In the genomic region with DNA sequence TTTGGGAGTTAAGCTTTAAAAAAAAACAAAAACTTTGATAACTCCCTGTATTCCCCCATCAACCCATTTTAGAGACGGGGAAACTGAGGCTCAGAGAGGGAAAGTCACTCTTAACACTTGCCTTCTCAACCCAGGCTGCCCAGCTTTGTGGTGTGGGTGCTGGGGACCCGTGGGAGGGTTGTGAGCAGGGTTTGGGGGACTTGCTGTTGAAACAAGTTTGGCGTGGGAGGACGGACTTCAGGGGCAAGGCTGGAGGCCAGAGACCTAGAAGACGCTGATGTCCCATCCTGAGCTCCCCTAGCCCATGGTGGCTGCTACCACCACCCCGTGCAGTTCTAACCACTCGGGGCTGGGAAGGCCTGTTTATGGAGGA, we compare ENCODE assay signal across 7 cellular contexts. TPM values are rescaled to one million over a fixed set of nuclear protein-coding genes. Genes with fewer than 3 reads are reported as not detected.
A peak's percentile ranks its signal among the peaks of the same experiment; 100 is the strongest.
DNase-seq lines count a peak whose midpoint lies in the region; ATAC-seq and TF ChIP-seq lines count a peak whose summit lies in the region.

No MANE protein-coding gene starts in this region.

- no peak for TF ChIP-seq RAD21 in HCT116 (IDR thresholded peaks at IDR 0.05; ENCODE audit: low read depth)

- H2AFZ ChIP-seq in HCT116 (ENCODE audit: low read depth, low read length, poor library complexity, severe bottlenecking) = no peak overlapping the region

- POLR2A ChIA-PET in HCT116 (lab: Charles Lee) = interaction anchor here (1.0 kb wide), 1 partner anchor 19 kb away, joined by 4 read pairs; no protein-coding TSS in a partner anchor

- no peak overlapping the region for H3K27ac ChIP-seq in HCT116 (ENCODE audit: low read depth, low read length)
- H3K27ac ChIP-seq in spleen = peak overlapping the region in 6 of 8 donors; percentile 89 to 98 (median 93)

- H3K4me1 ChIP-seq in HCT116 (ENCODE audit: control insufficient read depth in 1 of 2, insufficient read depth in 2 of 2, low read length in 2 of 2) (peaks cover 7 to 21% of the 10 kb centered on the region in 2 experiments; a peak in 3 of 4 replicates), spleen (peaks cover 12 to 40% (median 32%) of the 10 kb centered on the region in 6 donors)

- H3K4me3 ChIP-seq in HCT116 (replicated peaks in 1 of 2; ENCODE audit: low read depth in 1 of 2, low read length in 2 of 2) (peak overlapping the region; percentile 11 to 100; a peak in 2 of 4 replicates), WI38 (ENCODE audit: low read depth, low read length) (peak overlapping the region; percentile 8; the same call in 1 of the 2 replicates), fibroblast of villous mesenchyme (ENCODE audit: low read depth, low read length) (peak overlapping the region; percentile 36), spleen (peak overlapping the region in 5 of 8 donors; percentile 93 to 100 (median 99))

- no peak for TF ChIP-seq CTCF in HCT116 (IDR thresholded peaks at IDR 0.05 in 2 of 3, conservative IDR thresholded peaks at IDR 0.05 in 1 of 3; ENCODE audit: borderline replicate concordance in 1 of 3, insufficient read depth in 1 of 3, low read depth in 2 of 3, low read length in 2 of 3)
- TF ChIP-seq CTCF in WI38 (IDR thresholded peaks at IDR 0.05; ENCODE audit: low read depth, low read length) = no peak
- no peak for TF ChIP-seq CTCF in fibroblast of villous mesenchyme (IDR thresholded peaks at IDR 0.05; ENCODE audit: insufficient read depth, low read depth, low read length)
- no peak for TF ChIP-seq CTCF in spleen (IDR thresholded peaks at IDR 0.05 in 8 of 11, conservative IDR thresholded peaks at IDR 0.05 in 3 of 11)

- H3K27me3 ChIP-seq in HCT116 (ENCODE audit: insufficient read depth, low read length) (no peaks in the 10 kb centered on the region), spleen (replicated peaks in 1 of 7) (no peaks in the 10 kb centered on the region)

- BruUV-seq in HCT116 (replicated peaks; lab: Mats Ljungman, UMichigan) = no TSS peak

- H3K9me2 ChIP-seq in HCT116 (ENCODE audit: insufficient read depth) = no peaks in the 10 kb centered on the region

- CTCF ChIA-PET in HCT116 (lab: Charles Lee) = no interaction called here

- ATAC-seq in HCT116 = no peak
- ATAC-seq in HG02885 (IDR thresholded peaks at IDR 0.05; ENCODE audit: poor library complexity, unreplicated experiment) = no peak

- TF ChIP-seq POLR2A in HCT116 (IDR thresholded peaks at IDR 0.05; ENCODE audit: borderline replicate concordance, extremely low read depth, insufficient read depth, insufficient read length) (peak; percentile 10), spleen (IDR thresholded peaks at IDR 0.05) (no peak)

- H3K36me3 ChIP-seq in HCT116 (ENCODE audit: control insufficient read depth in 1 of 2, insufficient read depth in 2 of 2, low read length in 2 of 2) (no peaks in the 10 kb centered on the region; a peak in 1 of 4 replicates), spleen (peaks cover 0 to 44% (median 26%) of the 10 kb centered on the region in 6 donors)

- RAD21 ChIA-PET in HCT116 (lab: Charles Lee; ENCODE audit: low non-redundant PET in 1 of 2, low total read pairs in 2 of 2, uncharacterized antibody in 2 of 2, unreplicated experiment in 2 of 2) = no interaction called here

- peaks cover 5% of the 10 kb centered on the region; the same call in 1 of the 2 replicates for H4K20me1 ChIP-seq in HCT116 (ENCODE audit: insufficient read depth)

- DNase-seq in HCT116 (ENCODE audit: low read depth, low spot score) (no peak), fibroblast of villous mesenchyme (ENCODE audit: low read depth) (no peak), spleen (no peak), HCEC 1CT (no peak), AG20443 (ENCODE audit: low spot score) (no peak)

- peaks cover 32% of the 10 kb centered on the region for H3K79me2 ChIP-seq in HCT116 (ENCODE audit: insufficient read depth, low read length)

- H3K4me2 ChIP-seq in HCT116 (ENCODE audit: low read length) = peak overlapping the region; percentile 99

- H3K9ac ChIP-seq in HCT116 (ENCODE audit: low read length) = peak overlapping the region; percentile 93; the same call in 1 of the 2 replicates

- intact Hi-C loops in HCT116 (cut with micrococcal nuclease) (loop anchor here (5.0 kb wide), 1 partner anchor 80 kb away; no protein-coding TSS in a partner anchor), spleen (cut with DNase I; ENCODE audit: low total_unique reads) (no loop called here)

- H3K9me3 ChIP-seq in HCT116 (ENCODE audit: control insufficient read depth in 1 of 2, insufficient read depth in 1 of 2, low read depth in 1 of 2, low read length in 2 of 2) (no peaks in the 10 kb centered on the region), spleen (no peaks in the 10 kb centered on the region)

- WGBS in spleen, 5 donors = 60 to 68% (median 64%) methylated on average over 7 of the region's 7 CpGs

TF ChIP-seq in HCT116, 20 proteins besides CTCF, POLR2A, EP300 and RAD21:
- TF ChIP-seq YY1 (IDR thresholded peaks at IDR 0.05; ENCODE audit: extremely low read depth, insufficient replicate concordance, low read depth, low read length) (no peak), EGR1 (IDR thresholded peaks at IDR 0.05; ENCODE audit: low read depth) (no peak), ZNF274 (IDR thresholded peaks at IDR 0.05; ENCODE audit: low read depth, low read length) (no peak), SP1 (IDR thresholded peaks at IDR 0.05; ENCODE audit: low read depth) (no peak), CBX3 (IDR thresholded peaks at IDR 0.05; ENCODE audit: low read depth) (no peak; the same call in 1 of the 2 replicates), SRF (IDR thresholded peaks at IDR 0.05; ENCODE audit: low read depth) (no peak), ELF1 (IDR thresholded peaks at IDR 0.05; ENCODE audit: borderline replicate concordance, low read depth) (no peak), EZH2phosphoT487 (IDR thresholded peaks at IDR 0.05; ENCODE audit: borderline replicate concordance) (no peak), SIN3A (IDR thresholded peaks at IDR 0.05; ENCODE audit: low read depth) (no peak), CEBPB (IDR thresholded peaks at IDR 0.05; ENCODE audit: low read depth) (no peak), POLR2AphosphoS5 (IDR thresholded peaks at IDR 0.05; ENCODE audit: low read depth, low read length) (no peak)
- TF ChIP-seq, protein P1, sequence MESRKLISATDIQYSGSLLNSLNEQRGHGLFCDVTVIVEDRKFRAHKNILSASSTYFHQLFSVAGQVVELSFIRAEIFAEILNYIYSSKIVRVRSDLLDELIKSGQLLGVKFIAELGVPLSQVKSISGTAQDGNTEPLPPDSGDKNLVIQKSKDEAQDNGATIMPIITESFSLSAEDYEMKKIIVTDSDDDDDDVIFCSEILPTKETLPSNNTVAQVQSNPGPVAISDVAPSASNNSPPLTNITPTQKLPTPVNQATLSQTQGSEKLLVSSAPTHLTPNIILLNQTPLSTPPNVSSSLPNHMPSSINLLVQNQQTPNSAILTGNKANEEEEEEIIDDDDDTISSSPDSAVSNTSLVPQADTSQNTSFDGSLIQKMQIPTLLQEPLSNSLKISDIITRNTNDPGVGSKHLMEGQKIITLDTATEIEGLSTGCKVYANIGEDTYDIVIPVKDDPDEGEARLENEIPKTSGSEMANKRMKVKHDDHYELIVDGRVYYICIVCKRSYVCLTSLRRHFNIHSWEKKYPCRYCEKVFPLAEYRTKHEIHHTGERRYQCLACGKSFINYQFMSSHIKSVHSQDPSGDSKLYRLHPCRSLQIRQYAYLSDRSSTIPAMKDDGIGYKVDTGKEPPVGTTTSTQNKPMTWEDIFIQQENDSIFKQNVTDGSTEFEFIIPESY (IDR thresholded peaks at IDR 0.05; ENCODE audit: extremely low read depth, insufficient replicate concordance, low read length) = no peak
- TF ChIP-seq, protein P2, sequence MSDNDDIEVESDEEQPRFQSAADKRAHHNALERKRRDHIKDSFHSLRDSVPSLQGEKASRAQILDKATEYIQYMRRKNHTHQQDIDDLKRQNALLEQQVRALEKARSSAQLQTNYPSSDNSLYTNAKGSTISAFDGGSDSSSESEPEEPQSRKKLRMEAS (IDR thresholded peaks at IDR 0.05) = no peak
- TF ChIP-seq, protein P3, sequence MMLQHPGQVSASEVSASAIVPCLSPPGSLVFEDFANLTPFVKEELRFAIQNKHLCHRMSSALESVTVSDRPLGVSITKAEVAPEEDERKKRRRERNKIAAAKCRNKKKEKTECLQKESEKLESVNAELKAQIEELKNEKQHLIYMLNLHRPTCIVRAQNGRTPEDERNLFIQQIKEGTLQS (IDR thresholded peaks at IDR 0.05) = no peak

RNA-seq across cellular contexts. Expression of a gene that starts 0.7 kb away (rescaled TPM):
- total RNA-seq in HCT116 (2021; ENCODE audit: unreplicated experiment) (33.2 TPM), fibroblast of villous mesenchyme (17.7 and 24.8 TPM in 2 replicates), spleen (10 to 100 TPM; 18.9 to 27.1 (median 25.7) TPM)
- polyA plus RNA-seq in HCT116 (2012) = 24.2 and 25.3 TPM in 2 replicates
- 10 to 100 TPM; 10.8 to 21.1 (median 12.0) TPM for polyA plus RNA-seq in spleen

RNA-seq across cellular contexts. Expression of a gene that starts 20.7 kb away (rescaled TPM):
- total RNA-seq in HCT116 (2021; ENCODE audit: unreplicated experiment) = 2.3 TPM
- polyA plus RNA-seq in HCT116 (2012) = 1.6 and 1.8 TPM in 2 replicates
- total RNA-seq in fibroblast of villous mesenchyme = 4.3 and 4.8 TPM in 2 replicates
- total RNA-seq in spleen = 10 to 100 TPM in 5 of 7 donors, 1 to 10 TPM in 2; 8.7 to 16.1 (median 11.6) TPM
- 1 to 10 TPM; 2.1 to 4.4 (median 3.8) TPM for polyA plus RNA-seq in spleen

RNA-seq across cellular contexts. Expression of a gene that starts 42.1 kb away (rescaled TPM):
- total RNA-seq in HCT116 (2021; ENCODE audit: unreplicated experiment) (not detected), fibroblast of villous mesenchyme (0.32 and 0.43 TPM in 2 replicates), spleen (1 to 10 TPM; 3.4 to 9.2 (median 5.4) TPM)
- not detected in 2 replicates for polyA plus RNA-seq in HCT116 (2012)
- polyA plus RNA-seq in spleen = 1 to 10 TPM in 1 of 3 donors, under 1 TPM in 2; 0.80 to 2.3 (median 0.96) TPM

RNA-seq across cellular contexts. Expression of a gene that starts 54.6 kb away (rescaled TPM):
- total RNA-seq in HCT116 (2021; ENCODE audit: unreplicated experiment) (186 TPM), fibroblast of villous mesenchyme (72.5 and 124 TPM in 2 replicates), spleen (10 to 100 TPM; 49.4 to 74.1 (median 62.8) TPM)
- 158 and 174 TPM in 2 replicates for polyA plus RNA-seq in HCT116 (2012)
- polyA plus RNA-seq in spleen = 10 to 100 TPM; 52.4 to 82.2 (median 71.4) TPM

Comparison
In these comparisons a context has a peak if more than half of its experiments do, and no peak if none do; other contexts are left out.
1. H3K4me3 ChIP-seq: peak in every context shown above with its lines; median percentile 99 in spleen; 56 in HCT116; 36 in fibroblast of villous mesenchyme; 8 in WI38.